ENCODE assay signal across 2 cellular contexts in genomic region chr2:190136825-190137224, GRCh38.
TF ChIP-seq lines count a peak whose summit lies in the region.

No MANE protein-coding gene starts in this region.

TF ChIP-seq in HepG2, 621 proteins besides CTCF, POLR2A, EP300 and RAD21:
- peak; percentile 73 to 82 for TF ChIP-seq MAFK (conservative IDR thresholded peaks at IDR 0.05 in 1 of 2, IDR thresholded peaks at IDR 0.05 in 1 of 2; ENCODE audit: low read length in 2 of 2)
- no peak for TF ChIP-seq NFATC3 (CRISPR knock-in tag; IDR thresholded peaks at IDR 0.05)
- TF ChIP-seq MAFF (IDR thresholded peaks at IDR 0.05; ENCODE audit: low read depth, low read length): peak; percentile 59

TF ChIP-seq in K562, 482 proteins besides CTCF, POLR2A, EP300 and RAD21:
- TF ChIP-seq CSDE1 (IDR thresholded peaks at IDR 0.05): no peak
- TF ChIP-seq ZNF316 (IDR thresholded peaks at IDR 0.05): peak; percentile 27; the same call in 1 of the 2 replicates
